Comparison of ENCODE assay signal across 8 cellular contexts in the genomic region with DNA sequence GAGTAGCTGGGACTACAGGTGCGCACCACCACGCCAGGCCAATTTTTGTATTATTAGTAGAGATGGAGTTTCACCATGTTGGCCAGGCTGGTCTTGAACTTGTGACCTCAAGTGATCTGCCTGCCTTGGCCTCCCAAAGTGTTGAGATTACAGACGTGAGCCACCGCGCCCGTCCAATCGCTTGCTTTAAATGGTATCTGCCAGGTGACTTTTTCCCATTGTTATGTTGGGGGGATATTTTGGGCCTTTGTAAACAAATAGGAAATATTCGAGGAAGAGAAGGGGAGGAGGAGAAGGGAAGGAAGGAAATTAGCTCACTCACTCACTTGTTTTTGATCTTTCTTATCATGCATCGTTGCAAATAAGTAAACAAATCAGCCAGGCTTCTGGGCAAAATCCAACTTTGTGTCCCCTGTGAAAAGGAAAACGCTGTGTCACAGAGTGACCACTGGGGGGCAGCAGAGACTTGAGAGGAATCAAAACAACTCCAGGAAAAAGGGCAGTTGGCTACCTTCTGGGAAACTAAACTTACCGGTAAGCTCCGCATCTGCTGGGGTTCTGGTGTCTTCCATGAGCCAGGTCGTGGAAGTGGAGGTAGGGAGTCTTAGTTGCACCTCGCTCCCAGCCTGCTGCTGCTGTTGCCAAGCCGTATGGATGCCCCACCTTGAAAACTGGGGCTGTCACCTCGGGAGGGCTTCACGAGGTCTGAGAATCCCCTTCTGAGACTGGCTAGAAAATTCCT. TPM values are rescaled to one million over a fixed set of nuclear protein-coding genes. Genes with fewer than 3 reads are reported as not detected.
DNase-seq lines count a peak whose midpoint lies in the region; ATAC-seq and TF ChIP-seq lines count a peak whose summit lies in the region.

No MANE protein-coding gene starts in this region.

- H3K4me3 ChIP-seq in coronary artery: peak overlapping the region; percentile 72
- H3K4me3 ChIP-seq in liver (ENCODE audit: low read depth in 1 of 3, low read length in 3 of 3): peak overlapping the region; percentile 20 to 59 (median 37)

- ATAC-seq in HG02798 (IDR thresholded peaks at IDR 0.05; ENCODE audit: poor library complexity, unreplicated experiment): no peak

- H3K9ac ChIP-seq in liver (ENCODE audit: low read depth in 1 of 2, low read length in 2 of 2): peak overlapping the region; percentile 52 to 69

- H3K27ac ChIP-seq in coronary artery: no peak overlapping the region
- H3K27ac ChIP-seq in liver (ENCODE audit: low read depth in 1 of 2, low read length in 2 of 2): peak overlapping the region in 1 of 2 donors; percentile 39

- TF ChIP-seq RAD21 in liver (IDR thresholded peaks at IDR 0.05): peak; percentile 95 to 97

- H3K9me3 ChIP-seq in liver (ENCODE audit: control insufficient read depth in 4 of 4, low read length in 3 of 4): no peaks in the 10 kb centered on the region

- 20% methylated on average over 17 of the region's 17 CpGs for WGBS in liver

- H3K36me3 ChIP-seq in liver (ENCODE audit: control insufficient read depth in 4 of 4, insufficient read depth in 3 of 4, low read depth in 1 of 4, low read length in 3 of 4): no peaks in the 10 kb centered on the region

- in situ Hi-C loops in ACHN (cut with HindIII; ENCODE audit: low pct_ligation_motif_present, low pct_unique_long_range_greater_than_20kb, low sequenced_read_pairs): no loop called here

- TF ChIP-seq CTCF in coronary artery (IDR thresholded peaks at IDR 0.05) (peak; percentile 90), liver (IDR thresholded peaks at IDR 0.05; ENCODE audit: low read depth, low read length, missing input control) (peak; percentile 98)

- H3K27me3 ChIP-seq in liver (ENCODE audit: control insufficient read depth in 4 of 4, insufficient read depth in 4 of 4, low read length in 3 of 4): no peaks in the 10 kb centered on the region

- DNase-seq in ACHN: peak; percentile 75
- peak; percentile 19 for DNase-seq in GOT3 (lab: John Stamatoyannopoulos, UW)
- DNase-seq in NCI-H446 (lab: John Stamatoyannopoulos, UW): peak; percentile 72 to 88
- peak; percentile 68 to 76 for DNase-seq in activated CD4-positive, alpha-beta T cell treated with anti-CD3 and anti-CD28 coated beads for 4 hours
- no peak for DNase-seq in coronary artery (ENCODE audit: low spot score)
- peak; percentile 76 to 77 for DNase-seq in stimulated activated CD4-positive, alpha-beta T cell treated with anti-CD3 and anti-CD28 coated beads, Interleukin-2, amount 100 ng/mL, for 48 hours

- peaks cover 0 to 22% (median 2%) of the 10 kb centered on the region in 4 donors for H3K4me1 ChIP-seq in liver (ENCODE audit: control insufficient read depth in 4 of 4, insufficient read depth in 4 of 4, low read length in 3 of 4)

TF ChIP-seq in liver, 16 proteins besides CTCF, POLR2A, EP300 and RAD21:
- no peak for TF ChIP-seq HNF4G (IDR thresholded peaks at IDR 0.05)
- TF ChIP-seq, protein P1, sequence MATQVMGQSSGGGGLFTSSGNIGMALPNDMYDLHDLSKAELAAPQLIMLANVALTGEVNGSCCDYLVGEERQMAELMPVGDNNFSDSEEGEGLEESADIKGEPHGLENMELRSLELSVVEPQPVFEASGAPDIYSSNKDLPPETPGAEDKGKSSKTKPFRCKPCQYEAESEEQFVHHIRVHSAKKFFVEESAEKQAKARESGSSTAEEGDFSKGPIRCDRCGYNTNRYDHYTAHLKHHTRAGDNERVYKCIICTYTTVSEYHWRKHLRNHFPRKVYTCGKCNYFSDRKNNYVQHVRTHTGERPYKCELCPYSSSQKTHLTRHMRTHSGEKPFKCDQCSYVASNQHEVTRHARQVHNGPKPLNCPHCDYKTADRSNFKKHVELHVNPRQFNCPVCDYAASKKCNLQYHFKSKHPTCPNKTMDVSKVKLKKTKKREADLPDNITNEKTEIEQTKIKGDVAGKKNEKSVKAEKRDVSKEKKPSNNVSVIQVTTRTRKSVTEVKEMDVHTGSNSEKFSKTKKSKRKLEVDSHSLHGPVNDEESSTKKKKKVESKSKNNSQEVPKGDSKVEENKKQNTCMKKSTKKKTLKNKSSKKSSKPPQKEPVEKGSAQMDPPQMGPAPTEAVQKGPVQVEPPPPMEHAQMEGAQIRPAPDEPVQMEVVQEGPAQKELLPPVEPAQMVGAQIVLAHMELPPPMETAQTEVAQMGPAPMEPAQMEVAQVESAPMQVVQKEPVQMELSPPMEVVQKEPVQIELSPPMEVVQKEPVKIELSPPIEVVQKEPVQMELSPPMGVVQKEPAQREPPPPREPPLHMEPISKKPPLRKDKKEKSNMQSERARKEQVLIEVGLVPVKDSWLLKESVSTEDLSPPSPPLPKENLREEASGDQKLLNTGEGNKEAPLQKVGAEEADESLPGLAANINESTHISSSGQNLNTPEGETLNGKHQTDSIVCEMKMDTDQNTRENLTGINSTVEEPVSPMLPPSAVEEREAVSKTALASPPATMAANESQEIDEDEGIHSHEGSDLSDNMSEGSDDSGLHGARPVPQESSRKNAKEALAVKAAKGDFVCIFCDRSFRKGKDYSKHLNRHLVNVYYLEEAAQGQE (IDR thresholded peaks at IDR 0.05): no peak
- peak; percentile 43 to 61 for TF ChIP-seq HNF4A (conservative IDR thresholded peaks at IDR 0.05)
- TF ChIP-seq GABPA (IDR thresholded peaks at IDR 0.05 in 1 of 2, conservative IDR thresholded peaks at IDR 0.05 in 1 of 2): no peak
- TF ChIP-seq, protein P2, sequence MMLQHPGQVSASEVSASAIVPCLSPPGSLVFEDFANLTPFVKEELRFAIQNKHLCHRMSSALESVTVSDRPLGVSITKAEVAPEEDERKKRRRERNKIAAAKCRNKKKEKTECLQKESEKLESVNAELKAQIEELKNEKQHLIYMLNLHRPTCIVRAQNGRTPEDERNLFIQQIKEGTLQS (IDR thresholded peaks at IDR 0.05): no peak
- TF ChIP-seq, protein P3, sequence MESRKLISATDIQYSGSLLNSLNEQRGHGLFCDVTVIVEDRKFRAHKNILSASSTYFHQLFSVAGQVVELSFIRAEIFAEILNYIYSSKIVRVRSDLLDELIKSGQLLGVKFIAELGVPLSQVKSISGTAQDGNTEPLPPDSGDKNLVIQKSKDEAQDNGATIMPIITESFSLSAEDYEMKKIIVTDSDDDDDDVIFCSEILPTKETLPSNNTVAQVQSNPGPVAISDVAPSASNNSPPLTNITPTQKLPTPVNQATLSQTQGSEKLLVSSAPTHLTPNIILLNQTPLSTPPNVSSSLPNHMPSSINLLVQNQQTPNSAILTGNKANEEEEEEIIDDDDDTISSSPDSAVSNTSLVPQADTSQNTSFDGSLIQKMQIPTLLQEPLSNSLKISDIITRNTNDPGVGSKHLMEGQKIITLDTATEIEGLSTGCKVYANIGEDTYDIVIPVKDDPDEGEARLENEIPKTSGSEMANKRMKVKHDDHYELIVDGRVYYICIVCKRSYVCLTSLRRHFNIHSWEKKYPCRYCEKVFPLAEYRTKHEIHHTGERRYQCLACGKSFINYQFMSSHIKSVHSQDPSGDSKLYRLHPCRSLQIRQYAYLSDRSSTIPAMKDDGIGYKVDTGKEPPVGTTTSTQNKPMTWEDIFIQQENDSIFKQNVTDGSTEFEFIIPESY (IDR thresholded peaks at IDR 0.05): no peak
- TF ChIP-seq FOXA2 (IDR thresholded peaks at IDR 0.05): peak; percentile 20
- TF ChIP-seq RXRA (IDR thresholded peaks at IDR 0.05): no peak

RNA-seq across cellular contexts. Expression of a gene that starts 9.3 kb away (rescaled TPM):
- 10 to 100 TPM; 20.2 to 23.3 TPM for total RNA-seq in liver
- polyA plus RNA-seq in liver: 10 to 100 TPM in 1 of 2 donors, 1 to 10 TPM in 1; 10.0 to 21.2 TPM
